2 cellular contexts compared by ENCODE assay signal in genomic region chr17:63406689-63407330, GRCh38.
TF ChIP-seq lines count a peak whose summit lies in the region.

No MANE protein-coding gene starts in this region.

TF ChIP-seq in IMR-90, 13 proteins besides CTCF, POLR2A, EP300 and RAD21:
- TF ChIP-seq BHLHE40 (IDR thresholded peaks at IDR 0.05; ENCODE audit: low read depth, low read length) (no peak), SMC3 (IDR thresholded peaks at IDR 0.05; ENCODE audit: low read depth, low read length) (peak; percentile 75), MAFK (IDR thresholded peaks at IDR 0.05; ENCODE audit: low read depth, low read length) (no peak)
TF ChIP-seq in IMR-90: peak in this region for 1.

TF ChIP-seq in neural cell, 6 proteins besides CTCF, POLR2A, EP300 and RAD21:
- TF ChIP-seq POLR2AphosphoS5 (IDR thresholded peaks at IDR 0.05) (no peak), SMC3 (conservative IDR thresholded peaks at IDR 0.05; ENCODE audit: poor library complexity) (peak; percentile 86)
TF ChIP-seq in neural cell: peak in this region for 1.
